ENCODE assay signal across 9 cellular contexts in genomic region chr5:112917453-112918005, GRCh38. TPM values are rescaled to one million over a fixed set of nuclear protein-coding genes. Genes with fewer than 3 reads are reported as not detected.
DNase-seq lines count a peak whose midpoint lies in the region; ATAC-seq and TF ChIP-seq lines count a peak whose summit lies in the region.
"Had no signal": no experiment of that assay in that cellular context is flagged by ENCODE, and none has a peak within 500 bp of the region (broad histone marks: within the 10 kb centered on the region; RNA-seq: fewer than 3 reads in every experiment).

No MANE protein-coding gene starts in this region.

- DNase-seq in AG10803 (ENCODE audit: low read depth) (peak; percentile 55), GM12864 (ENCODE audit: low read depth) (no peak), RKO (ENCODE audit: low spot score) (peak; percentile 76), epithelial cell of proximal tubule (ENCODE audit: low read depth) (no peak), SK-N-DZ (ENCODE audit: low spot score) (no peak), HEK293T (ENCODE audit: extremely low spot score) (no peak)
- DNase-seq: activated CD4-positive, alpha-beta T cell treated with anti-CD3 and anti-CD28 coated beads for 1 hour had no signal

- POLR2A ChIA-PET in HEK293T (lab: Yijun Ruan, JAX), result no interaction called here

- ATAC-seq in GM19455 (IDR thresholded peaks at IDR 0.05; ENCODE audit: unreplicated experiment) (no peak), HG02970 (IDR thresholded peaks at IDR 0.05; ENCODE audit: low FRiP score, unreplicated experiment) (no peak)

- no peak overlapping the region for H3K4me3 ChIP-seq in AG10803 (ENCODE audit: low read length)
- no peak overlapping the region for H3K4me3 ChIP-seq in GM12864 (ENCODE audit: low read depth, low read length)
- no peak overlapping the region for H3K4me3 ChIP-seq in epithelial cell of proximal tubule (ENCODE audit: low read depth, low read length)

- CTCF ChIA-PET in HEK293T (lab: Yijun Ruan, JAX), result no interaction called here

- peak; percentile 15 for TF ChIP-seq CTCF in AG10803 (conservative IDR thresholded peaks at IDR 0.05; ENCODE audit: low read length)
- peak; percentile 53 for TF ChIP-seq CTCF in GM12864 (IDR thresholded peaks at IDR 0.05; ENCODE audit: low read depth, low read length, missing control alignments)
- TF ChIP-seq CTCF in epithelial cell of proximal tubule (conservative IDR thresholded peaks at IDR 0.05; ENCODE audit: low read depth, low read length), result peak; percentile 39

TF ChIP-seq in HEK293T, 16 proteins besides CTCF, POLR2A, EP300 and RAD21:
- no peak for TF ChIP-seq NFRKB (IDR thresholded peaks at IDR 0.05)
- no peak for TF ChIP-seq FOXM1 (IDR thresholded peaks at IDR 0.05; ENCODE audit: borderline replicate concordance)
- TF ChIP-seq LEF1 (IDR thresholded peaks at IDR 0.05; ENCODE audit: borderline replicate concordance), result no peak
- no peak for TF ChIP-seq ARNT (IDR thresholded peaks at IDR 0.05)
- TF ChIP-seq TARDBP (IDR thresholded peaks at IDR 0.05), result no peak
- TF ChIP-seq HDGF (IDR thresholded peaks at IDR 0.05; ENCODE audit: borderline replicate concordance), result no peak
- TF ChIP-seq SUZ12 (IDR thresholded peaks at IDR 0.05), result no peak
- TF ChIP-seq L3MBTL2 (conservative IDR thresholded peaks at IDR 0.05), result no peak
- no peak for TF ChIP-seq SP1 (IDR thresholded peaks at IDR 0.05)
TF ChIP-seq in HEK293T: peak in this region for 0.

RNA-seq across cellular contexts. Expression of gene REEP5, which starts 4.5 kb away (rescaled TPM):
- 64.0 and 65.3 TPM in 2 replicates for total RNA-seq in epithelial cell of proximal tubule
- polyA plus RNA-seq in SK-N-DZ (2014; cell fraction: cytosol; rRNA removed), result 14.9 and 16.0 TPM in 2 replicates
- polyA plus RNA-seq in SK-N-DZ (2014; cell fraction: nucleus; rRNA removed), result 5.5 and 7.8 TPM in 2 replicates

RNA-seq across cellular contexts. Expression of gene SRP19, which starts 56.4 kb away (rescaled TPM):
- 75.1 and 79.3 TPM in 2 replicates for total RNA-seq in epithelial cell of proximal tubule
- 114 and 128 TPM in 2 replicates for polyA plus RNA-seq in SK-N-DZ (2014; cell fraction: cytosol; rRNA removed)
- polyA plus RNA-seq in SK-N-DZ (2014; cell fraction: nucleus; rRNA removed), result 77.1 and 93.8 TPM in 2 replicates

RNA-seq across cellular contexts. Expression of gene DCP2, which starts 59.1 kb away (rescaled TPM):
- total RNA-seq in epithelial cell of proximal tubule, result 24.5 and 28.9 TPM in 2 replicates
- 40.4 and 47.0 TPM in 2 replicates for polyA plus RNA-seq in SK-N-DZ (2014; cell fraction: cytosol; rRNA removed)
- polyA plus RNA-seq in SK-N-DZ (2014; cell fraction: nucleus; rRNA removed), result 30.7 and 33.4 TPM in 2 replicates

Comparison
In these comparisons a context has a peak if more than half of its experiments do, and no peak if none do; other contexts are left out.
1. DNase-seq: peak in AG10803 (single experiment) and RKO (single experiment); none in GM12864 (single experiment), epithelial cell of proximal tubule (single experiment), SK-N-DZ (single experiment) and HEK293T (single experiment).
2. Peak in every context shown above with its lines, with median percentiles within 50 percentile points of each other: CTCF ChIP-seq.